Comparison of ENCODE assay signal across 8 cellular contexts in the genomic region with DNA sequence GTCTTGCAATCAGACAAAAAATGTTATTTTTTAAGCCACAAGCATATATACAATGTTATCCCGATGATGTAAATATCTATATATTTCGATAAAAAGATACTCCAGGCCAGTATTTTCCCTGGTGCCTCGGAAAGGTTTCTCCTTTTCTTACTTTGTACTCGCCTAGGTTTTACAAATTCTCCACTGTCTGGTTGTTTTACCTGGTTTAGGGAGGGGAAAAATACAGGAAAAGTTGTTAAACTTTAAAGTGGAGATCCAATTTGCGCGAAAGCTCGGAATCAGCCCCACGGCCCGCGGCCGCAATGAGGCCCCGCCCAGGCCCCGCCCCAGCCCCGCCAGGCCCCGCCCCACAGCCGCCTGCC. TPM values are rescaled to one million over a fixed set of nuclear protein-coding genes. Genes with fewer than 3 reads are reported as not detected.
DNase-seq lines count a peak whose midpoint lies in the region; ATAC-seq and TF ChIP-seq lines count a peak whose summit lies in the region.

No MANE protein-coding gene starts in this region.

- H3K9me3 Mint-ChIP-seq in mesothelial cell of epicardium, result no peaks in the 10 kb centered on the region

- ATAC-seq in Right ventricle myocardium superior (ENCODE audit: poor library complexity) (no peak), GM21390 (IDR thresholded peaks at IDR 0.05; ENCODE audit: unreplicated experiment) (no peak), HG03159 (IDR thresholded peaks at IDR 0.05; ENCODE audit: unreplicated experiment) (no peak)

- H3K36me3 ChIP-seq in right atrium auricular region, result no peaks in the 10 kb centered on the region
- H3K36me3 ChIP-seq in mammary epithelial cell (ENCODE audit: insufficient read depth, low read length), result no peaks in the 10 kb centered on the region

- DNase-seq in right atrium auricular region (ENCODE audit: low spot score), result no peak
- no peak for DNase-seq in Right ventricle myocardium superior
- no peak for DNase-seq in mammary epithelial cell
- no peak for DNase-seq in mesothelial cell of epicardium (ENCODE audit: low spot score in 2 of 2, unreplicated experiment in 2 of 2)
- DNase-seq in NCI-H526 (lab: John Stamatoyannopoulos, UW), result no peak
- no peak for DNase-seq in A172 (ENCODE audit: low spot score)

- peak overlapping the region; percentile 74 for H2AFZ ChIP-seq in mammary epithelial cell (ENCODE audit: low read depth, low read length)

- H3K4me3 Mint-ChIP-seq in mesothelial cell of epicardium, result peak overlapping the region; percentile 75

- no peaks in the 10 kb centered on the region for H3K27me3 ChIP-seq in right atrium auricular region
- H3K27me3 ChIP-seq in mammary epithelial cell (ENCODE audit: insufficient read depth, low read length), result no peaks in the 10 kb centered on the region

- CTCF ChIA-PET in mammary epithelial cell (lab: Charles Lee; ENCODE audit: low non-redundant PET), result interaction anchor here (0.6 to 1.0 kb wide), 2 partner anchors 20 to 29 kb away, joined by 9 to 23 read pairs; no protein-coding TSS in a partner anchor

- peak overlapping the region; percentile 93 for H3K27ac Mint-ChIP-seq in mesothelial cell of epicardium

- H3K36me3 Mint-ChIP-seq in mesothelial cell of epicardium, result no peaks in the 10 kb centered on the region

- WGBS in mammary epithelial cell (ENCODE audit: low coverage, missing lambda C conversion rate), result 3% methylated on average over 4 of the region's 16 CpGs

- H3K9me3 ChIP-seq in right atrium auricular region (no peaks in the 10 kb centered on the region), mammary epithelial cell (replicated peaks; ENCODE audit: insufficient read depth, low read length) (no peaks in the 10 kb centered on the region)

- peak overlapping the region; percentile 89 for H3K4me2 ChIP-seq in mammary epithelial cell (ENCODE audit: insufficient read depth, low read depth, low read length)

- no peak for TF ChIP-seq CTCF in right atrium auricular region (IDR thresholded peaks at IDR 0.05)
- no peak for TF ChIP-seq CTCF in mammary epithelial cell (conservative IDR thresholded peaks at IDR 0.05 in 1 of 2, IDR thresholded peaks at IDR 0.05 in 1 of 2; ENCODE audit: extremely low read depth in 1 of 2, insufficient read depth in 1 of 2, low read depth in 1 of 2, low read length in 2 of 2)
- no peak for TF ChIP-seq CTCF in mesothelial cell of epicardium (IDR thresholded peaks at IDR 0.05; ENCODE audit: unreplicated experiment)

- peak overlapping the region; percentile 73 for H3K9ac ChIP-seq in mammary epithelial cell (ENCODE audit: insufficient read depth, low read length)

- BruUV-seq in mammary epithelial cell (replicated peaks; lab: Mats Ljungman, UMichigan), result TSS peak; percentile 81

- peak overlapping the region; percentile 38 to 81 for H3K4me3 ChIP-seq in right atrium auricular region
- peak overlapping the region; percentile 53 to 66 (median 57) for H3K4me3 ChIP-seq in mammary epithelial cell (replicated peaks in 1 of 3; ENCODE audit: insufficient read depth in 1 of 3, low read depth in 2 of 3, low read length in 3 of 3)

- peaks cover 0 to 20% of the 10 kb centered on the region in 2 donors for H3K4me1 ChIP-seq in right atrium auricular region
- H3K4me1 ChIP-seq in mammary epithelial cell (ENCODE audit: insufficient read depth, low read length), result peaks cover 19% of the 10 kb centered on the region

- peaks cover 12% of the 10 kb centered on the region for H3K79me2 ChIP-seq in mammary epithelial cell (ENCODE audit: insufficient read depth, low read length)

- peaks cover 11% of the 10 kb centered on the region for H3K4me1 Mint-ChIP-seq in mesothelial cell of epicardium

- no peaks in the 10 kb centered on the region for H4K20me1 ChIP-seq in mammary epithelial cell (ENCODE audit: insufficient read depth, low read length)

- dilution Hi-C loops in mammary epithelial cell (cut with HindIII; ENCODE audit: low sequenced_read_pairs), result no loop called here

- in situ Hi-C loops in mammary epithelial cell (cut with MboI; ENCODE audit: low sequenced_read_pairs in 2 of 2), result no loop called here

- H3K27ac ChIP-seq in right atrium auricular region, result peak overlapping the region; percentile 89 to 98
- peak overlapping the region; percentile 84 for H3K27ac ChIP-seq in mammary epithelial cell (ENCODE audit: insufficient read depth, low read depth, low read length)

- H3K27me3 Mint-ChIP-seq in mesothelial cell of epicardium (ENCODE audit: low read depth), result no peaks in the 10 kb centered on the region

- intact Hi-C loops in Right ventricle myocardium superior (cut with DNase I), result no loop called here
- intact Hi-C loops in mammary epithelial cell (cut with micrococcal nuclease), result no loop called here

RNA-seq across cellular contexts. Expression of gene WNT7B, which starts 58.4 kb away (rescaled TPM):
- total RNA-seq in right atrium auricular region, result under 1 TPM in 1 of 2 donors, not detected in 1; 0.19 TPM
- not detected for total RNA-seq in Right ventricle myocardium superior
- under 1 TPM; 0.31 to 0.50 TPM for total RNA-seq in mammary epithelial cell
- polyA plus RNA-seq in mammary epithelial cell, result 0.15 TPM
- polyA minus RNA-seq in mammary epithelial cell, result 0.21 TPM
- total RNA-seq in mesothelial cell of epicardium, result 11.2 to 12.2 TPM (median 12.0 TPM) in 3 replicates
- 4.5 and 6.3 TPM in 2 replicates for total RNA-seq in A172 (2014; rRNA removed; shearing (Covaris generic))
